Comparison of ENCODE assay signal across 7 cellular contexts in genomic region chr2:86764661-86765307, GRCh38. TPM values are rescaled to one million over a fixed set of nuclear protein-coding genes. Genes with fewer than 3 reads are reported as not detected.
A peak's percentile ranks its signal among the peaks of the same experiment; 100 is the strongest.
DNase-seq lines count a peak whose midpoint lies in the region; ATAC-seq and TF ChIP-seq lines count a peak whose summit lies in the region.

No MANE protein-coding gene starts in this region.

- H3K36me3 Mint-ChIP-seq in GM23338 (ENCODE audit: low read depth) = peaks cover 23% of the 10 kb centered on the region
- peaks cover 11% of the 10 kb centered on the region for H3K36me3 Mint-ChIP-seq in activated T-helper 1 cell treated with anti-CD3 and anti-CD28 coated beads, Interleukin-12 subunit alpha, Interleukin-12 subunit beta, Interleukin-2, Interleukin-4 antibody, amounts not matched to agents 30 ng/mL and 10 ng/mL and 1 ng/mL, durations not matched to agents 14 hours and 24 hours and 36 hours (ENCODE audit: low read depth)

- no peaks in the 10 kb centered on the region for H3F3A ChIP-seq in GM23338 (replicated peaks; ENCODE audit: low read depth)

- H3K4me2 ChIP-seq in GM23338 = no peak overlapping the region

- H4K20me1 ChIP-seq in GM23338 (replicated peaks; ENCODE audit: insufficient read depth) = peaks cover 39% of the 10 kb centered on the region

- H3K4me1 ChIP-seq in GM23338 (ENCODE audit: insufficient read depth) (no peaks in the 10 kb centered on the region), heart left ventricle (peaks cover 0 to 48% (median 21%) of the 10 kb centered on the region in 12 donors)

- H3K4me3 Mint-ChIP-seq in GM23338 = no peak overlapping the region
- no peak overlapping the region for H3K4me3 Mint-ChIP-seq in activated T-helper 1 cell treated with anti-CD3 and anti-CD28 coated beads, Interleukin-12 subunit alpha, Interleukin-12 subunit beta, Interleukin-2, Interleukin-4 antibody, amounts not matched to agents 30 ng/mL and 10 ng/mL and 1 ng/mL, durations not matched to agents 14 hours and 24 hours and 36 hours

- peak overlapping the region; percentile 40; the same call in 1 of the 2 replicates for H3K27ac Mint-ChIP-seq in GM23338
- no peak overlapping the region for H3K27ac Mint-ChIP-seq in activated T-helper 1 cell treated with anti-CD3 and anti-CD28 coated beads, Interleukin-12 subunit alpha, Interleukin-12 subunit beta, Interleukin-2, Interleukin-4 antibody, amounts not matched to agents 30 ng/mL and 10 ng/mL and 1 ng/mL, durations not matched to agents 14 hours and 24 hours and 36 hours

- intact Hi-C loops in activated T-helper 1 cell treated with anti-CD3 and anti-CD28 coated beads, Interleukin-12 subunit alpha, Interleukin-12 subunit beta, Interleukin-2, Interleukin-4 antibody, amounts not matched to agents 30 ng/mL and 10 ng/mL and 1 ng/mL, durations not matched to agents 14 hours and 24 hours and 36 hours (cut with micrococcal nuclease) = loop anchor here (1.0 to 5.0 kb wide), 2 partner anchors 43 to 142 kb away; partner anchors contain the start of gene RNF103
- intact Hi-C loops in heart left ventricle (cut with DNase I) = loop anchor here in 2 of 10 donors (5.0 kb wide), 1 partner anchor 142 kb away; the partner anchor contains the start of gene RNF103 (in 2 of the 2)
- intact Hi-C loops in sciatic nerve (cut with DNase I) = no loop called here
- intact Hi-C loops in posterior cingulate gyrus (cut with DNase I) = no loop called here

- H3K36me3 ChIP-seq in GM23338 (ENCODE audit: insufficient read depth) (peaks cover 11% of the 10 kb centered on the region), heart left ventricle (peaks cover 0 to 53% (median 48%) of the 10 kb centered on the region in 9 donors)

- H3K27me3 ChIP-seq in GM23338 (ENCODE audit: insufficient read depth) (no peaks in the 10 kb centered on the region), heart left ventricle (no peaks in the 10 kb centered on the region)

- H3K27me3 Mint-ChIP-seq in GM23338 (ENCODE audit: insufficient read depth, low read depth, poor library complexity) = peaks cover 5% of the 10 kb centered on the region
- no peaks in the 10 kb centered on the region for H3K27me3 Mint-ChIP-seq in activated T-helper 1 cell treated with anti-CD3 and anti-CD28 coated beads, Interleukin-12 subunit alpha, Interleukin-12 subunit beta, Interleukin-2, Interleukin-4 antibody, amounts not matched to agents 30 ng/mL and 10 ng/mL and 1 ng/mL, durations not matched to agents 14 hours and 24 hours and 36 hours (ENCODE audit: insufficient read depth)

- TF ChIP-seq CTCF in GM23338 (conservative IDR thresholded peaks at IDR 0.05; ENCODE audit: low read depth in 2 of 2) = peak; percentile 68 to 71
- TF ChIP-seq CTCF in heart left ventricle (IDR thresholded peaks at IDR 0.05) = peak; percentile 47 to 76 (median 66)

- TF ChIP-seq POLR2A in heart left ventricle (IDR thresholded peaks at IDR 0.05) = no peak

- no peaks in the 10 kb centered on the region for H3K9me3 ChIP-seq in heart left ventricle

- H3K9me2 ChIP-seq in GM23338 (ENCODE audit: insufficient read depth) = no peaks in the 10 kb centered on the region

- no peak overlapping the region for H2AFZ ChIP-seq in GM23338

- peak; percentile 62 for DNase-seq in ELF-1 (ENCODE audit: low read depth, low spot score)
- DNase-seq in GM23338 (ENCODE audit: low spot score) = peak; percentile 75
- peak; percentile 29 for DNase-seq in NCI-H2107 treated with DMSO at 0.1 percent for 48 hours (lab: John Stamatoyannopoulos, UW; ENCODE audit: unreplicated experiment)
- peak; percentile 6 for DNase-seq in activated T-helper 1 cell treated with anti-CD3 and anti-CD28 coated beads, Interleukin-12 subunit alpha, Interleukin-12 subunit beta, Interleukin-2, Interleukin-4 antibody, amounts not matched to agents 30 ng/mL and 10 ng/mL and 1 ng/mL, durations not matched to agents 14 hours and 24 hours and 36 hours (ENCODE audit: low spot score)
- DNase-seq in heart left ventricle = no peak
- no peak for DNase-seq in sciatic nerve (ENCODE audit: low spot score)
- DNase-seq in posterior cingulate gyrus = no peak

- H3K9me3 Mint-ChIP-seq in GM23338 = no peaks in the 10 kb centered on the region
- H3K9me3 Mint-ChIP-seq in activated T-helper 1 cell treated with anti-CD3 and anti-CD28 coated beads, Interleukin-12 subunit alpha, Interleukin-12 subunit beta, Interleukin-2, Interleukin-4 antibody, amounts not matched to agents 30 ng/mL and 10 ng/mL and 1 ng/mL, durations not matched to agents 14 hours and 24 hours and 36 hours = no peaks in the 10 kb centered on the region

- H3K4me1 Mint-ChIP-seq in GM23338 = peaks cover 7% of the 10 kb centered on the region; the same call in 2 of the 3 replicates
- peaks cover 17% of the 10 kb centered on the region for H3K4me1 Mint-ChIP-seq in activated T-helper 1 cell treated with anti-CD3 and anti-CD28 coated beads, Interleukin-12 subunit alpha, Interleukin-12 subunit beta, Interleukin-2, Interleukin-4 antibody, amounts not matched to agents 30 ng/mL and 10 ng/mL and 1 ng/mL, durations not matched to agents 14 hours and 24 hours and 36 hours (ENCODE audit: low read depth)

- H3K27ac ChIP-seq in GM23338 (ENCODE audit: low read depth) (no peak overlapping the region), heart left ventricle (no peak overlapping the region)

- H3K4me3 ChIP-seq in GM23338 (no peak overlapping the region), heart left ventricle (no peak overlapping the region)

- peaks cover 24% of the 10 kb centered on the region for H3K79me2 ChIP-seq in GM23338 (replicated peaks; ENCODE audit: insufficient read depth)

- ATAC-seq in GM23338 (peak; percentile 67), heart left ventricle (peak in 3 of 4 donors; percentile 42 to 49 (median 42)), sciatic nerve (peak; percentile 24)

- WGBS in heart left ventricle, 4 donors = 60 to 73% (median 62%) methylated on average over 4 of the region's 4 CpGs

TF ChIP-seq in GM23338, 12 proteins besides CTCF, POLR2A, EP300 and RAD21:
- TF ChIP-seq STAT1 (IDR thresholded peaks at IDR 0.05; ENCODE audit: unreplicated experiment) (no peak), EZH2 (IDR thresholded peaks at IDR 0.05; ENCODE audit: low read depth, unreplicated experiment) (no peak), POLR2AphosphoS5 (IDR thresholded peaks at IDR 0.05; ENCODE audit: low read depth) (no peak), ETS1 (IDR thresholded peaks at IDR 0.05) (no peak), EZH2phosphoT487 (IDR thresholded peaks at IDR 0.05; ENCODE audit: unreplicated experiment) (no peak)
TF ChIP-seq in GM23338: peak in this region for 0.

RNA-seq across cellular contexts. Expression of gene CD8A, which starts 25.9 kb away (rescaled TPM):
- total RNA-seq in GM23338 (2014; rRNA removed; shearing (Covaris generic)) = 0.24 and 0.54 TPM in 2 replicates
- polyA plus RNA-seq in GM23338 (2016; fragmentation: Nextera tagmentation; extraction: Ambion mirVana) (0.12 and 0.19 TPM in 2 replicates), heart left ventricle (under 1 TPM; 0.33 to 0.65 TPM)
- total RNA-seq in activated T-helper 1 cell treated with anti-CD3 and anti-CD28 coated beads, Interleukin-12 subunit alpha, Interleukin-12 subunit beta, Interleukin-2, Interleukin-4 antibody, amounts not matched to agents 30 ng/mL and 10 ng/mL and 1 ng/mL, durations not matched to agents 14 hours and 24 hours and 36 hours = 2.2 and 2.4 TPM in 2 replicates
- total RNA-seq in heart left ventricle (10 to 100 TPM in 1 of 9 donors, 1 to 10 TPM in 1, under 1 TPM in 6, not detected in 1; 0.24 to 11.1 (median 0.43) TPM), sciatic nerve (2.6 TPM)

RNA-seq across cellular contexts. Expression of gene RMND5A, which starts 44.7 kb away (rescaled TPM):
- 79.8 and 87.9 TPM in 2 replicates for total RNA-seq in GM23338 (2014; rRNA removed; shearing (Covaris generic))
- polyA plus RNA-seq in GM23338 (2016; fragmentation: Nextera tagmentation; extraction: Ambion mirVana) (18.6 and 24.0 TPM in 2 replicates), heart left ventricle (10 to 100 TPM; 29.9 to 62.6 TPM)
- 42.0 and 44.5 TPM in 2 replicates for total RNA-seq in activated T-helper 1 cell treated with anti-CD3 and anti-CD28 coated beads, Interleukin-12 subunit alpha, Interleukin-12 subunit beta, Interleukin-2, Interleukin-4 antibody, amounts not matched to agents 30 ng/mL and 10 ng/mL and 1 ng/mL, durations not matched to agents 14 hours and 24 hours and 36 hours
- total RNA-seq in heart left ventricle (100 to 1,000 TPM in 4 of 9 donors, 10 to 100 TPM in 5; 56.2 to 148 (median 91.7) TPM), sciatic nerve (43.6 TPM)

Comparison
In these comparisons a context has a peak if more than half of its experiments do, and no peak if none do; other contexts are left out.
1. DNase-seq: peak in ELF-1 (single experiment), GM23338 (single experiment), NCI-H2107 treated with DMSO at 0.1 percent for 48 hours (single experiment) and activated T-helper 1 cell treated with anti-CD3 and anti-CD28 coated beads, Interleukin-12 subunit alpha, Interleukin-12 subunit beta, Interleukin-2, Interleukin-4 antibody, amounts not matched to agents 30 ng/mL and 10 ng/mL and 1 ng/mL, durations not matched to agents 14 hours and 24 hours and 36 hours (single experiment); none in heart left ventricle (0 of 5), sciatic nerve (single experiment) and posterior cingulate gyrus (0 of 10).
2. Peak in every context shown above with its lines, with median percentiles within 50 percentile points of each other: ATAC-seq.